9 cellular contexts compared by ENCODE assay signal in genomic region chr13:110676511-110677204, GRCh38. TPM values are rescaled to one million over a fixed set of nuclear protein-coding genes. Genes with fewer than 3 reads are reported as not detected.
A peak's percentile ranks its signal among the peaks of the same experiment; 100 is the strongest.
DNase-seq lines count a peak whose midpoint lies in the region; ATAC-seq and TF ChIP-seq lines count a peak whose summit lies in the region.
"Had no signal": no experiment of that assay in that cellular context is flagged by ENCODE, and none has a peak within 500 bp of the region (broad histone marks: within the 10 kb centered on the region; RNA-seq: fewer than 3 reads in every experiment).

No MANE protein-coding gene starts in this region.

- peak overlapping the region in 1 of 10 donors; percentile 66 for H3K27ac ChIP-seq in heart right ventricle
- H3K27ac ChIP-seq in PC-9 = no peak overlapping the region

- peak; percentile 81 for DNase-seq in GM13976 (ENCODE audit: low spot score)
- no peak for DNase-seq in heart right ventricle
- DNase-seq in NK-92 (lab: John Stamatoyannopoulos, UW; ENCODE audit: unreplicated experiment) = no peak
- DNase-seq in PC-9 = no peak
- DNase-seq in NCI-H2227 (lab: John Stamatoyannopoulos, UW; ENCODE audit: unreplicated experiment) = no peak
- no peak for DNase-seq in mesenteric fat pad (ENCODE audit: low spot score)
- DNase-seq: left cardiac atrium had no signal

- no peaks in the 10 kb centered on the region for H4K20me1 ChIP-seq in PC-9 (ENCODE audit: insufficient read depth)

- H3K27me3 ChIP-seq in heart right ventricle (no peaks in the 10 kb centered on the region), PC-9 (ENCODE audit: insufficient read depth, low read depth) (no peaks in the 10 kb centered on the region)

- peaks cover 0 to 54% (median 24%) of the 10 kb centered on the region in 9 donors for H3K36me3 ChIP-seq in heart right ventricle
- H3K36me3 ChIP-seq in PC-9 (ENCODE audit: low read depth) = peaks cover 23% of the 10 kb centered on the region

- H3K4me3 ChIP-seq in heart right ventricle (no peak overlapping the region), PC-9 (no peak overlapping the region)

- H3K79me2 ChIP-seq in PC-9 (ENCODE audit: low read depth) = no peaks in the 10 kb centered on the region

- POLR2A ChIA-PET in PC-9 (lab: Charles Lee; ENCODE audit: unreplicated experiment) = interaction anchor here (0.7 kb wide), 1 partner anchor 41 kb away, joined by 4 read pairs; no protein-coding TSS in a partner anchor

- no peaks in the 10 kb centered on the region; the same call in 1 of the 2 replicates for H3F3A ChIP-seq in PC-9 (ENCODE audit: insufficient read depth, low read depth)

- H3K9me2 ChIP-seq in PC-9 (ENCODE audit: insufficient read depth) = no peaks in the 10 kb centered on the region

- intact Hi-C loops in heart right ventricle (cut with DNase I) (no loop called here), PC-9 (cut with micrococcal nuclease; ENCODE audit: unreplicated experiment) (no loop called here)

- TF ChIP-seq CTCF in GM13976 (IDR thresholded peaks at IDR 0.05; ENCODE audit: borderline replicate concordance, control extremely low read depth, extremely low read depth, insufficient read depth, missing control alignments) = no peak
- no peak for TF ChIP-seq CTCF in heart right ventricle (IDR thresholded peaks at IDR 0.05)
- no peak for TF ChIP-seq CTCF in PC-9 (conservative IDR thresholded peaks at IDR 0.05)

- ATAC-seq in GM21367 (IDR thresholded peaks at IDR 0.05; ENCODE audit: unreplicated experiment) = peak; percentile 77
- ATAC-seq in HG03469 (IDR thresholded peaks at IDR 0.05; ENCODE audit: unreplicated experiment) = peak; percentile 49
- peak in 7 of 8 donors; percentile 30 to 79 (median 61) for ATAC-seq in heart right ventricle

- BruUV-seq in PC-9 (replicated peaks; lab: Mats Ljungman, UMichigan) = no TSS peak

- in situ Hi-C loops in GM13976 (cut with MboI; ENCODE audit: low sequenced_read_pairs, unreplicated experiment) = no loop called here

- H3K9me3 ChIP-seq in heart right ventricle = peaks cover 0 to 7% (median 0%) of the 10 kb centered on the region in 11 donors
- H3K9me3 ChIP-seq in PC-9 (ENCODE audit: insufficient read depth, low read depth) = no peaks in the 10 kb centered on the region

- H3K4me1 ChIP-seq in heart right ventricle (peaks cover 0 to 13% (median 0%) of the 10 kb centered on the region in 9 donors), PC-9 (replicated peaks; ENCODE audit: insufficient read depth) (no peaks in the 10 kb centered on the region)

- H3K4me2 ChIP-seq in PC-9 = no peak overlapping the region

- H2AFZ ChIP-seq in PC-9 = no peak overlapping the region

- CTCF ChIA-PET in PC-9 (lab: Charles Lee) = no interaction called here

- WGBS in heart right ventricle, 2 donors = 95% methylated on average over 22 of the region's 22 CpGs

RNA-seq across cellular contexts. Expression of gene CARS2, which starts 29.3 kb away (rescaled TPM):
- total RNA-seq in heart right ventricle = 10 to 100 TPM; 35.2 to 53.5 (median 42.8) TPM
- 100 to 1,000 TPM in 1 of 2 donors, 10 to 100 TPM in 1; 61.3 to 103 TPM for polyA plus RNA-seq in heart right ventricle
- total RNA-seq in PC-9 (2021) = 57.1 and 67.0 TPM in 2 replicates
- 57.1 TPM for total RNA-seq in mesenteric fat pad

RNA-seq across cellular contexts. Expression of gene ING1, which starts 36.8 kb away (rescaled TPM):
- 1 to 10 TPM; 4.1 to 9.3 (median 6.3) TPM for total RNA-seq in heart right ventricle
- polyA plus RNA-seq in heart right ventricle = 10 to 100 TPM in 1 of 2 donors, 1 to 10 TPM in 1; 5.4 to 15.6 TPM
- 21.2 and 23.1 TPM in 2 replicates for total RNA-seq in PC-9 (2021)
- 13.4 TPM for total RNA-seq in mesenteric fat pad
